27 cellular contexts compared by ENCODE assay signal in genomic region chr7:36884863-36885262, GRCh38.
"Had no signal": no experiment of that assay in that cellular context is flagged by ENCODE, and none has a peak within 500 bp of the region (broad histone marks: within the 10 kb centered on the region; RNA-seq: fewer than 3 reads in every experiment).

No MANE protein-coding gene starts in this region.

- H3K4me3 ChIP-seq: ascending aorta, left lung, lower lobe of right lung, mucosa of descending colon, suprapubic skin, tibial nerve had no signal

- H3K4me1 ChIP-seq: ascending aorta, left lung, lower lobe of right lung, suprapubic skin, tibial nerve had no signal

- H3K27me3 Mint-ChIP-seq: activated naive CD4-positive, alpha-beta T cell treated with anti-CD3 and anti-CD28 coated beads, Interleukin-2, amount 10 ng/mL, durations not matched to agents 7 days and 5 days; activated naive CD8-positive, alpha-beta T cell treated with anti-CD3 and anti-CD28 coated beads, Interleukin-2, amount 10 ng/mL, durations not matched to agents 7 days and 5 days; activated T-cell treated with anti-CD3 and anti-CD28 coated beads, Interleukin-2, amount 50 U/mL, for 24 hours; stimulated activated naive B cell treated with anti-CD40 and anti-IgM and Interleukin-4, amounts not matched to agents 10 μg/mL and 1 μg/mL and 100 μg/mL, for 72 hours; T-cell had no signal

- H3K27ac ChIP-seq: ascending aorta, brain microvascular endothelial cell, foreskin keratinocyte, left lung, lower lobe of right lung, suprapubic skin, tibial nerve had no signal

- H3K4me1 Mint-ChIP-seq: activated naive CD4-positive, alpha-beta T cell treated with anti-CD3 and anti-CD28 coated beads, Interleukin-2, amount 10 ng/mL, durations not matched to agents 7 days and 5 days; nephron; stimulated activated naive B cell treated with anti-CD40 and anti-IgM and Interleukin-4, amounts not matched to agents 10 μg/mL and 1 μg/mL and 100 μg/mL, for 72 hours had no signal

- H3K36me3 ChIP-seq: ascending aorta, brain microvascular endothelial cell had no signal

- DNase-seq: activated CD4-positive, alpha-beta T cell treated with anti-CD3 and anti-CD28 coated beads for 48 hours; activated CD4-positive, alpha-beta T cell treated with anti-CD3 and anti-CD28 coated beads, Interleukin-2, amount 50 U/mL, for 48 hours; activated CD8-positive, alpha-beta memory T cell treated with anti-CD3 and anti-CD28 coated beads, Interleukin-2, amount 50 U/mL, for 48 hours; activated gamma-delta T cell; activated naive CD4-positive, alpha-beta T cell treated with anti-CD3 and anti-CD28 coated beads, Interleukin-2, amount 10 ng/mL, durations not matched to agents 7 days and 5 days; activated naive CD8-positive, alpha-beta T cell treated with anti-CD3 and anti-CD28 coated beads, Interleukin-2, amount 10 ng/mL, durations not matched to agents 7 days and 5 days; activated T-cell treated with anti-CD3 and anti-CD28 coated beads, Interleukin-2, amount 50 U/mL, for 24 hours; brain microvascular endothelial cell; endodermal cell; foreskin keratinocyte; left lung; lower lobe of right lung; mesendoderm; mucosa of descending colon; posterior cingulate gyrus; right cardiac atrium; stimulated activated CD4-positive, alpha-beta T cell treated with anti-CD3 and anti-CD28 coated beads, Interleukin-15, amount 100 ng/mL, for 24 hours; stimulated activated CD4-positive, alpha-beta T cell treated with anti-CD3 and anti-CD28 coated beads, Interleukin-2, amount 100 ng/mL, for 24 hours; stimulated activated naive B cell treated with anti-CD40 and anti-IgM and Interleukin-4, amounts not matched to agents 10 μg/mL and 1 μg/mL and 100 μg/mL, for 72 hours; T-cell had no signal

- H3K9me3 ChIP-seq: ascending aorta, left lung, lower lobe of right lung, mucosa of descending colon, suprapubic skin, tibial nerve had no signal

- ATAC-seq: activated CD4-positive, CD25-positive, alpha-beta regulatory T cell treated with anti-CD3 and anti-CD28 coated beads, Interleukin-2, amount 50 U/mL, for 24 hours; esophagus mucosa; foreskin keratinocyte; left lung; lower lobe of right lung; mucosa of descending colon; right cardiac atrium; stimulated activated naive B cell treated with anti-CD40 and anti-IgM and Interleukin-4, amounts not matched to agents 10 μg/mL and 1 μg/mL and 100 μg/mL, for 72 hours; T-cell had no signal

- H3K9me3 Mint-ChIP-seq: activated naive CD4-positive, alpha-beta T cell treated with anti-CD3 and anti-CD28 coated beads, Interleukin-2, amount 10 ng/mL, durations not matched to agents 7 days and 5 days; activated T-cell treated with anti-CD3 and anti-CD28 coated beads, Interleukin-2, amount 50 U/mL, for 24 hours; endodermal cell; nephron; stimulated activated naive B cell treated with anti-CD40 and anti-IgM and Interleukin-4, amounts not matched to agents 10 μg/mL and 1 μg/mL and 100 μg/mL, for 72 hours; T-cell; T-helper 2 cell treated with Interferon-gamma antibody and Interleukin-4, amounts not matched to agents 5 μg/mL and 100 μg/mL, for 36 hours had no signal

- H3K27me3 ChIP-seq: ascending aorta, brain microvascular endothelial cell, foreskin keratinocyte, left lung, suprapubic skin, tibial nerve had no signal

- H3K27ac Mint-ChIP-seq: activated naive CD4-positive, alpha-beta T cell treated with anti-CD3 and anti-CD28 coated beads, Interleukin-2, amount 10 ng/mL, durations not matched to agents 7 days and 5 days; activated naive CD8-positive, alpha-beta T cell treated with anti-CD3 and anti-CD28 coated beads, Interleukin-2, amount 10 ng/mL, durations not matched to agents 7 days and 5 days; activated T-cell treated with anti-CD3 and anti-CD28 coated beads, Interleukin-2, amount 50 U/mL, for 24 hours; endodermal cell; stimulated activated naive B cell treated with anti-CD40 and anti-IgM and Interleukin-4, amounts not matched to agents 10 μg/mL and 1 μg/mL and 100 μg/mL, for 72 hours; T-cell; T-helper 2 cell treated with Interferon-gamma antibody and Interleukin-4, amounts not matched to agents 5 μg/mL and 100 μg/mL, for 36 hours had no signal

- H3K4me3 Mint-ChIP-seq: activated naive CD4-positive, alpha-beta T cell treated with anti-CD3 and anti-CD28 coated beads, Interleukin-2, amount 10 ng/mL, durations not matched to agents 7 days and 5 days; activated naive CD8-positive, alpha-beta T cell treated with anti-CD3 and anti-CD28 coated beads, Interleukin-2, amount 10 ng/mL, durations not matched to agents 7 days and 5 days; activated T-cell treated with anti-CD3 and anti-CD28 coated beads, Interleukin-2, amount 50 U/mL, for 24 hours; endodermal cell; nephron; stimulated activated naive B cell treated with anti-CD40 and anti-IgM and Interleukin-4, amounts not matched to agents 10 μg/mL and 1 μg/mL and 100 μg/mL, for 72 hours; T-cell; T-helper 2 cell treated with Interferon-gamma antibody and Interleukin-4, amounts not matched to agents 5 μg/mL and 100 μg/mL, for 36 hours had no signal
